14 cellular contexts compared by ENCODE assay signal in genomic region chr2:148982282-148982681, GRCh38. TPM values are rescaled to one million over a fixed set of nuclear protein-coding genes. Genes with fewer than 3 reads are reported as not detected.
"Had no signal": no experiment of that assay in that cellular context is flagged by ENCODE, and none has a peak within 500 bp of the region (broad histone marks: within the 10 kb centered on the region; RNA-seq: fewer than 3 reads in every experiment).

No MANE protein-coding gene starts in this region.

- H3K4me3 ChIP-seq: adrenal gland, body of pancreas, esophagus muscularis mucosa, thoracic aorta, uterus had no signal

- ATAC-seq: activated CD4-positive, alpha-beta T cell treated with anti-CD3 and anti-CD28 coated beads for 36 hours; activated CD8-positive, alpha-beta T cell treated with anti-CD3 and anti-CD28 coated beads, Interleukin-2, amount 10 ng/mL, durations not matched to agents 7 days and 5 days; body of pancreas; left colon; T-cell had no signal

- H3K36me3 ChIP-seq: adrenal gland, esophagus muscularis mucosa, thoracic aorta, uterus, WERI-Rb-1 had no signal

- H3K27ac ChIP-seq: adrenal gland, body of pancreas, esophagus muscularis mucosa, thoracic aorta, uterus, WERI-Rb-1 had no signal

- H3K4me1 ChIP-seq: adrenal gland, body of pancreas, esophagus muscularis mucosa, uterus had no signal

- H3K27me3 ChIP-seq: adrenal gland, body of pancreas, uterus had no signal

- DNase-seq: activated CD4-positive, alpha-beta T cell treated with anti-CD3 and anti-CD28 coated beads for 36 hours; activated CD8-positive, alpha-beta memory T cell treated with anti-CD3 and anti-CD28 coated beads, Interleukin-2, amount 50 U/mL, for 48 hours; activated CD8-positive, alpha-beta T cell treated with anti-CD3 and anti-CD28 coated beads, Interleukin-2, amount 10 ng/mL, durations not matched to agents 7 days and 5 days; activated naive CD4-positive, alpha-beta T cell treated with anti-CD3 and anti-CD28 coated beads for 36 hours; adrenal gland; body of pancreas; immature natural killer cell; left colon; stimulated activated CD4-positive, alpha-beta T cell treated with anti-CD3 and anti-CD28 coated beads, Interleukin-4, amount 100 ng/mL, for 1 hour; T-cell; uterus; WERI-Rb-1 had no signal

- H3K9me3 ChIP-seq: adrenal gland, body of pancreas, esophagus muscularis mucosa, thoracic aorta, uterus had no signal

RNA-seq across cellular contexts. Expression of gene LYPD6B, which starts 56.2 kb away (rescaled TPM):
- total RNA-seq: activated CD4-positive, alpha-beta T cell treated with anti-CD3 and anti-CD28 coated beads for 36 hours; activated CD8-positive, alpha-beta T cell treated with anti-CD3 and anti-CD28 coated beads, Interleukin-2, amount 10 ng/mL, durations not matched to agents 7 days and 5 days; activated naive CD4-positive, alpha-beta T cell treated with anti-CD3 and anti-CD28 coated beads for 36 hours; esophagus muscularis mucosa; T-cell; thoracic aorta had no signal
- polyA plus RNA-seq: immature natural killer cell had no signal
